In genomic region chr13:98044301-98044700, GRCh38 we compare ENCODE assay signal across 1 cellular context.
TF ChIP-seq lines count a peak whose summit lies in the region.

No MANE protein-coding gene starts in this region.

TF ChIP-seq in GM23338, 12 proteins besides CTCF, POLR2A, EP300 and RAD21 (continued from another document):
- TF ChIP-seq ETS1 (IDR thresholded peaks at IDR 0.05) (no peak), EZH2phosphoT487 (IDR thresholded peaks at IDR 0.05; ENCODE audit: unreplicated experiment) (no peak), POLR2AphosphoS5 (IDR thresholded peaks at IDR 0.05; ENCODE audit: low read depth) (no peak), CREB1 (CRISPR knock-in tag; IDR thresholded peaks at IDR 0.05; ENCODE audit: low read depth) (no peak), NANOG (IDR thresholded peaks at IDR 0.05; ENCODE audit: borderline replicate concordance) (no peak), REST (IDR thresholded peaks at IDR 0.05; ENCODE audit: unreplicated experiment) (no peak)
